ENCODE assay signal across 8 cellular contexts in genomic region chr12:120119395-120119973, GRCh38. TPM values are rescaled to one million over a fixed set of nuclear protein-coding genes. Genes with fewer than 3 reads are reported as not detected.
DNase-seq lines count a peak whose midpoint lies in the region; ATAC-seq and TF ChIP-seq lines count a peak whose summit lies in the region.

No MANE protein-coding gene starts in this region.

- peaks cover 75% of the 10 kb centered on the region for H3K4me1 Mint-ChIP-seq in activated T-cell treated with anti-CD3 and anti-CD28 coated beads, Interleukin-2, amount 50 U/mL, for 4 hours (ENCODE audit: low read depth)
- H3K4me1 Mint-ChIP-seq in osteocyte (ENCODE audit: unreplicated experiment) (peaks cover 44% of the 10 kb centered on the region), progenitor cell of endocrine pancreas (ENCODE audit: low read depth) (peaks cover 25% of the 10 kb centered on the region)

- H3K4me3 Mint-ChIP-seq in activated T-cell treated with anti-CD3 and anti-CD28 coated beads, Interleukin-2, amount 50 U/mL, for 4 hours = peak overlapping the region; percentile 93
- H3K4me3 Mint-ChIP-seq in osteocyte (ENCODE audit: unreplicated experiment) = no peak overlapping the region
- H3K4me3 Mint-ChIP-seq in progenitor cell of endocrine pancreas (ENCODE audit: low read depth) = no peak overlapping the region

- H3K27ac Mint-ChIP-seq in osteocyte (ENCODE audit: unreplicated experiment) = peak overlapping the region; percentile 87
- H3K27ac Mint-ChIP-seq in progenitor cell of endocrine pancreas = no peak overlapping the region

- ATAC-seq in GM18498 (IDR thresholded peaks at IDR 0.05; ENCODE audit: unreplicated experiment) = peak; percentile 16
- peak; percentile 21 for ATAC-seq in HG03095 (IDR thresholded peaks at IDR 0.05; ENCODE audit: unreplicated experiment)
- peak; percentile 47 to 58 for ATAC-seq in activated T-cell treated with anti-CD3 and anti-CD28 coated beads, Interleukin-2, amount 50 U/mL, for 4 hours
- no peak for ATAC-seq in HG03196 (IDR thresholded peaks at IDR 0.05; ENCODE audit: unreplicated experiment)

- H3K36me3 Mint-ChIP-seq in activated T-cell treated with anti-CD3 and anti-CD28 coated beads, Interleukin-2, amount 50 U/mL, for 4 hours (ENCODE audit: insufficient read depth) = peaks cover 10% of the 10 kb centered on the region
- H3K36me3 Mint-ChIP-seq in osteocyte (ENCODE audit: unreplicated experiment) (no peaks in the 10 kb centered on the region), progenitor cell of endocrine pancreas (ENCODE audit: insufficient read depth) (peaks cover 4% of the 10 kb centered on the region)

- DNase-seq in activated T-cell treated with anti-CD3 and anti-CD28 coated beads, Interleukin-2, amount 50 U/mL, for 4 hours = no peak
- DNase-seq in osteocyte (ENCODE audit: extremely low spot score, unreplicated experiment) = no peak
- DNase-seq in NCI-H1417 (lab: John Stamatoyannopoulos, UW) = no peak
- no peak for DNase-seq in progenitor cell of endocrine pancreas (ENCODE audit: low spot score, unreplicated experiment)
- no peak for DNase-seq in NCI-H187 treated with DMSO at 0.1 percent for 48 hours (lab: John Stamatoyannopoulos, UW)

- no peaks in the 10 kb centered on the region for H3K27me3 Mint-ChIP-seq in activated T-cell treated with anti-CD3 and anti-CD28 coated beads, Interleukin-2, amount 50 U/mL, for 4 hours (ENCODE audit: low read depth)
- no peaks in the 10 kb centered on the region for H3K27me3 Mint-ChIP-seq in osteocyte (ENCODE audit: unreplicated experiment)
- H3K27me3 Mint-ChIP-seq in progenitor cell of endocrine pancreas = no peaks in the 10 kb centered on the region

- TF ChIP-seq CTCF in osteocyte (IDR thresholded peaks at IDR 0.05) (no peak), progenitor cell of endocrine pancreas (IDR thresholded peaks at IDR 0.05; ENCODE audit: unreplicated experiment) (no peak)

- H3K9me3 Mint-ChIP-seq in activated T-cell treated with anti-CD3 and anti-CD28 coated beads, Interleukin-2, amount 50 U/mL, for 4 hours = no peaks in the 10 kb centered on the region
- no peaks in the 10 kb centered on the region for H3K9me3 Mint-ChIP-seq in osteocyte (ENCODE audit: unreplicated experiment)
- no peaks in the 10 kb centered on the region for H3K9me3 Mint-ChIP-seq in progenitor cell of endocrine pancreas (ENCODE audit: low read depth)

RNA-seq across cellular contexts. Expression of gene RAB35, which starts 2.9 kb away (rescaled TPM):
- 10 to 100 TPM; 70.4 to 90.8 (median 74.6) TPM for total RNA-seq in activated T-cell treated with anti-CD3 and anti-CD28 coated beads, Interleukin-2, amount 50 U/mL, for 4 hours
- total RNA-seq in osteocyte = 47.1 and 55.7 TPM in 2 replicates
- 36.7 and 38.1 TPM in 2 replicates for total RNA-seq in progenitor cell of endocrine pancreas
